ENCODE assay signal across 9 cellular contexts in genomic region chr9:32350682-32351081, GRCh38. TPM values are rescaled to one million over a fixed set of nuclear protein-coding genes. Genes with fewer than 3 reads are reported as not detected.
DNase-seq lines count a peak whose midpoint lies in the region; ATAC-seq and TF ChIP-seq lines count a peak whose summit lies in the region.
"Had no signal": no experiment of that assay in that cellular context is flagged by ENCODE, and none has a peak within 500 bp of the region (broad histone marks: within the 10 kb centered on the region; RNA-seq: fewer than 3 reads in every experiment).

No MANE protein-coding gene starts in this region.

- intact Hi-C loops in CD14-positive monocyte (cut with micrococcal nuclease) = no loop called here

- H3K27me3 ChIP-seq in CD8-positive, alpha-beta memory T cell (ENCODE audit: insufficient read depth, low read length, poor library complexity, severe bottlenecking) = no peaks in the 10 kb centered on the region
- H3K27me3 ChIP-seq: gastrocnemius medialis had no signal

- no peaks in the 10 kb centered on the region for H3K4me1 ChIP-seq in CD8-positive, alpha-beta memory T cell (ENCODE audit: insufficient read depth, low read length)
- H3K4me1 ChIP-seq: gastrocnemius medialis had no signal

- ATAC-seq in GM18868 (IDR thresholded peaks at IDR 0.05; ENCODE audit: unreplicated experiment) = no peak
- ATAC-seq: gastrocnemius medialis had no signal

- POLR2A ChIA-PET in CD8-positive, alpha-beta memory T cell (lab: Charles Lee) = no interaction called here

- TF ChIP-seq CTCF in CD14-positive monocyte (IDR thresholded peaks at IDR 0.05) = peak; percentile 54

- H3K9me3 ChIP-seq in CD8-positive, alpha-beta memory T cell (ENCODE audit: low read length) = no peaks in the 10 kb centered on the region
- H3K9me3 ChIP-seq: gastrocnemius medialis had no signal

- H3K36me3 Mint-ChIP-seq in CD14-positive monocyte = no peaks in the 10 kb centered on the region
- no peaks in the 10 kb centered on the region for H3K36me3 Mint-ChIP-seq in CD8-positive, alpha-beta memory T cell

- H3K27ac Mint-ChIP-seq in CD14-positive monocyte = no peak overlapping the region
- no peak overlapping the region for H3K27ac Mint-ChIP-seq in CD8-positive, alpha-beta memory T cell

- no peak overlapping the region for H3K4me3 ChIP-seq in CD8-positive, alpha-beta memory T cell (ENCODE audit: low read length)
- H3K4me3 ChIP-seq: gastrocnemius medialis had no signal

- CTCF ChIA-PET in CD8-positive, alpha-beta memory T cell (lab: Charles Lee) = no interaction called here

- no peaks in the 10 kb centered on the region for H3K36me3 ChIP-seq in CD8-positive, alpha-beta memory T cell (ENCODE audit: insufficient read depth, low read length)
- H3K36me3 ChIP-seq: gastrocnemius medialis had no signal

- no peak for DNase-seq in CD14-positive monocyte (ENCODE audit: low spot score)
- DNase-seq in KBM-7 = peak; percentile 24
- peak; percentile 47 for DNase-seq in SK-MEL-5 (ENCODE audit: low read depth, low spot score)
- peak; percentile 64 for DNase-seq in inferior parietal cortex (ENCODE audit: extremely low spot score)
- no peak for DNase-seq in CD8-positive, alpha-beta memory T cell
- DNase-seq in hepatic stellate cell (ENCODE audit: low spot score) = no peak
- no peak for DNase-seq in stimulated activated CD4-positive, alpha-beta T cell treated with anti-CD3 and anti-CD28 coated beads, Interleukin-4, amount 100 ng/mL, for 1 hour
- DNase-seq: gastrocnemius medialis had no signal

- in situ Hi-C loops in KBM-7 (cut with MboI; ENCODE audit: low pct_unique_long_range_greater_than_20kb, low sequenced_read_pairs) = no loop called here
- in situ Hi-C loops in SK-MEL-5 (cut with HindIII; ENCODE audit: low pct_unique_long_range_greater_than_20kb, low sequenced_read_pairs) = no loop called here

- no peak overlapping the region for H3K4me3 Mint-ChIP-seq in CD14-positive monocyte
- H3K4me3 Mint-ChIP-seq in CD8-positive, alpha-beta memory T cell = no peak overlapping the region

- no peaks in the 10 kb centered on the region for H3K9me3 Mint-ChIP-seq in CD14-positive monocyte
- no peaks in the 10 kb centered on the region for H3K9me3 Mint-ChIP-seq in CD8-positive, alpha-beta memory T cell

- H3K27me3 Mint-ChIP-seq in CD14-positive monocyte (ENCODE audit: low read depth in 3 of 3) = peaks cover 0 to 5% (median 0%) of the 10 kb centered on the region in 3 donors
- peaks cover under 1 to 2% of the 10 kb centered on the region in 2 donors for H3K27me3 Mint-ChIP-seq in CD8-positive, alpha-beta memory T cell

- H3K27ac ChIP-seq in CD8-positive, alpha-beta memory T cell (ENCODE audit: low read depth, low read length) = no peak overlapping the region
- H3K27ac ChIP-seq: gastrocnemius medialis had no signal

- H3K4me1 Mint-ChIP-seq in CD14-positive monocyte = no peaks in the 10 kb centered on the region
- no peaks in the 10 kb centered on the region for H3K4me1 Mint-ChIP-seq in CD8-positive, alpha-beta memory T cell

RNA-seq across cellular contexts. Expression of gene ACO1, which starts 33.8 kb away (rescaled TPM):
- 10 to 100 TPM; 10.5 to 12.5 TPM for polyA plus RNA-seq in CD14-positive monocyte
- total RNA-seq in SK-MEL-5 (2014; rRNA removed; shearing (Covaris generic)) = 43.8 and 47.2 TPM in 2 replicates
- 28.8 and 38.3 TPM in 2 replicates for polyA plus RNA-seq in SK-MEL-5 (2015; cell fraction: cytosol; rRNA removed)
- 8.0 and 9.7 TPM in 2 replicates for polyA plus RNA-seq in SK-MEL-5 (2015; cell fraction: nucleus; rRNA removed)
- total RNA-seq in CD8-positive, alpha-beta memory T cell = 10 to 100 TPM; 13.5 to 13.6 TPM
- 11.0 TPM for polyA plus RNA-seq in CD8-positive, alpha-beta memory T cell

Comparison
In these comparisons a context has a peak if more than half of its experiments do, and no peak if none do; other contexts are left out.
1. DNase-seq: peak in KBM-7 (single experiment), SK-MEL-5 (single experiment) and inferior parietal cortex (single experiment); none in CD14-positive monocyte (single experiment), CD8-positive, alpha-beta memory T cell (0 of 5), hepatic stellate cell (single experiment) and stimulated activated CD4-positive, alpha-beta T cell treated with anti-CD3 and anti-CD28 coated beads, Interleukin-4, amount 100 ng/mL, for 1 hour (single experiment).